In the genomic region with DNA sequence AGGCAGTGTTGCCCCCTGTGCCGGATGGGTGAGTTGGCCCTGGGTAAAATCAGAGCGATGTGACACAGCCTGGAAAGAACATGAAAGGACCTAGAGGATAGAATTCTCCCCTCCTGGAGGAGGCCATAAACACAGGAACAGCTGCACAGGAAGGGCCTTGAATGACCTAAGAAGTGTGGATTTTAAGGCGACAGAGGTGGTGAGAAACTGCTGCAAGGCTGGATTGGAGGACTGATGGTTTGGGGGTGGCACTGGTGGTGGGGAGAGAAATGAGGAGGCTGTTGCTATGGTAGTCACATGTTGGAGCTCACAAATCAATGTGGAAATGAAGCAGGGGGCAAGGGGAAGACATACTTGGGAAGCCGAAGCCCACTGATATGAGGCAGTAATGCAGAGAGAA, we compare ENCODE assay signal across 8 cellular contexts. TPM values are rescaled to one million over a fixed set of nuclear protein-coding genes. Genes with fewer than 3 reads are reported as not detected.
DNase-seq lines count a peak whose midpoint lies in the region; ATAC-seq and TF ChIP-seq lines count a peak whose summit lies in the region.

No MANE protein-coding gene starts in this region.

- WGBS in esophagus, 2 donors, result 66% methylated on average over 4 of the region's 4 CpGs

- peak overlapping the region; percentile 69 for H3K4me3 Mint-ChIP-seq in progenitor cell of endocrine pancreas (ENCODE audit: low read depth)

- intact Hi-C loops in Panc1 (cut with micrococcal nuclease; ENCODE audit: unreplicated experiment) (no loop called here), posterior cingulate gyrus (cut with DNase I) (no loop called here)

- CTCF ChIA-PET in Panc1 (lab: Charles Lee), result no interaction called here

- H3K27me3 Mint-ChIP-seq in progenitor cell of endocrine pancreas, result peaks cover 3% of the 10 kb centered on the region

- H3K27me3 ChIP-seq in Panc1 (ENCODE audit: control insufficient read depth, insufficient read depth, low read length) (no peaks in the 10 kb centered on the region), esophagus (ENCODE audit: control insufficient read depth in 1 of 2, insufficient read depth in 2 of 2, low read length in 2 of 2) (no peaks in the 10 kb centered on the region)

- H3K4me1 ChIP-seq in Panc1 (ENCODE audit: control insufficient read depth, insufficient read depth, low read length), result peaks cover 11% of the 10 kb centered on the region
- H3K4me1 ChIP-seq in esophagus (ENCODE audit: control insufficient read depth in 2 of 2, insufficient read depth in 2 of 2, low read length in 1 of 2), result peaks cover 0 to 9% of the 10 kb centered on the region in 2 donors

- H3K4me3 ChIP-seq in Panc1 (ENCODE audit: low read depth in 2 of 2, low read length in 2 of 2) (peak overlapping the region in 1 of 2 experiments; percentile 61; a peak in 2 of 4 replicates), esophagus (ENCODE audit: low read depth in 1 of 2, low read length in 2 of 2) (no peak overlapping the region)

- BruUV-seq in Panc1 (replicated peaks; lab: Mats Ljungman, UMichigan), result no TSS peak

- H3K36me3 ChIP-seq in Panc1 (ENCODE audit: control insufficient read depth, insufficient read depth, low read length) (no peaks in the 10 kb centered on the region), esophagus (ENCODE audit: control insufficient read depth in 2 of 2, insufficient read depth in 2 of 2, low read length in 1 of 2) (no peaks in the 10 kb centered on the region)

- H3K4me1 Mint-ChIP-seq in progenitor cell of endocrine pancreas (ENCODE audit: low read depth), result peaks cover 34% of the 10 kb centered on the region

- TF ChIP-seq CTCF in Panc1 (IDR thresholded peaks at IDR 0.05) (no peak), progenitor cell of endocrine pancreas (IDR thresholded peaks at IDR 0.05; ENCODE audit: unreplicated experiment) (no peak)

- peak overlapping the region; percentile 51; the same call in 1 of the 2 replicates for H3K27ac ChIP-seq in Panc1 (ENCODE audit: low read length)
- H3K27ac ChIP-seq in esophagus (ENCODE audit: low read depth in 2 of 2, low read length in 1 of 2), result peak overlapping the region; percentile 79 to 92

- no peaks in the 10 kb centered on the region for H3K9me3 Mint-ChIP-seq in progenitor cell of endocrine pancreas (ENCODE audit: low read depth)

- H3K36me3 Mint-ChIP-seq in progenitor cell of endocrine pancreas (ENCODE audit: insufficient read depth), result no peaks in the 10 kb centered on the region

- POLR2A ChIA-PET in Panc1 (lab: Charles Lee), result no interaction called here

- ATAC-seq in Panc1 (no peak), GM18858 (IDR thresholded peaks at IDR 0.05; ENCODE audit: unreplicated experiment) (no peak)

- H3K9me3 ChIP-seq in Panc1 (ENCODE audit: control insufficient read depth, insufficient read depth, low read depth, low read length) (no peaks in the 10 kb centered on the region), esophagus (ENCODE audit: control insufficient read depth in 2 of 2, insufficient read depth in 1 of 2, low read depth in 1 of 2, low read length in 1 of 2) (no peaks in the 10 kb centered on the region)

- in situ Hi-C loops in Panc1 (cut with HindIII; ENCODE audit: low pct_unique_long_range_greater_than_20kb, low sequenced_read_pairs), result no loop called here

- DNase-seq in DMS 273 treated with DMSO at 0.1 percent for 48 hours (lab: John Stamatoyannopoulos, UW) (peak; percentile 9), Panc1 (ENCODE audit: low read depth, low spot score) (no peak), progenitor cell of endocrine pancreas (ENCODE audit: low spot score, unreplicated experiment) (no peak), posterior cingulate gyrus (no peak), NOMO-1 treated with DMSO at 0.1 percent for 48 hours (lab: John Stamatoyannopoulos, UW; ENCODE audit: unreplicated experiment) (no peak)
- DNase-seq in activated effector memory CD4-positive, alpha-beta T cell treated with anti-CD3 and anti-CD28 coated beads, Interleukin-2, amount 50 U/mL, for 16 hours, result no peak

- peak overlapping the region; percentile 66 for H3K27ac Mint-ChIP-seq in progenitor cell of endocrine pancreas

RNA-seq across cellular contexts. Expression of a gene that starts 13.8 kb away (rescaled TPM):
- total RNA-seq in Panc1 (2021; ENCODE audit: unreplicated experiment) (not detected), progenitor cell of endocrine pancreas (0.16 TPM in 1 of 2 replicates, not detected in the other)
- not detected for polyA plus RNA-seq in Panc1 (2012; ENCODE audit: insufficient read length)
- under 1 TPM; 0.07 to 0.10 TPM for polyA plus RNA-seq in esophagus

RNA-seq across cellular contexts. Expression of a gene that starts 25.2 kb away (rescaled TPM):
- total RNA-seq in Panc1 (2021; ENCODE audit: unreplicated experiment) (4.5 TPM), progenitor cell of endocrine pancreas (6.6 and 6.7 TPM in 2 replicates)
- 2.8 TPM for polyA plus RNA-seq in Panc1 (2012; ENCODE audit: insufficient read length)
- 10 to 100 TPM; 16.8 to 21.4 TPM for polyA plus RNA-seq in esophagus
